Comparison of ENCODE assay signal across 14 cellular contexts in the genomic region with DNA sequence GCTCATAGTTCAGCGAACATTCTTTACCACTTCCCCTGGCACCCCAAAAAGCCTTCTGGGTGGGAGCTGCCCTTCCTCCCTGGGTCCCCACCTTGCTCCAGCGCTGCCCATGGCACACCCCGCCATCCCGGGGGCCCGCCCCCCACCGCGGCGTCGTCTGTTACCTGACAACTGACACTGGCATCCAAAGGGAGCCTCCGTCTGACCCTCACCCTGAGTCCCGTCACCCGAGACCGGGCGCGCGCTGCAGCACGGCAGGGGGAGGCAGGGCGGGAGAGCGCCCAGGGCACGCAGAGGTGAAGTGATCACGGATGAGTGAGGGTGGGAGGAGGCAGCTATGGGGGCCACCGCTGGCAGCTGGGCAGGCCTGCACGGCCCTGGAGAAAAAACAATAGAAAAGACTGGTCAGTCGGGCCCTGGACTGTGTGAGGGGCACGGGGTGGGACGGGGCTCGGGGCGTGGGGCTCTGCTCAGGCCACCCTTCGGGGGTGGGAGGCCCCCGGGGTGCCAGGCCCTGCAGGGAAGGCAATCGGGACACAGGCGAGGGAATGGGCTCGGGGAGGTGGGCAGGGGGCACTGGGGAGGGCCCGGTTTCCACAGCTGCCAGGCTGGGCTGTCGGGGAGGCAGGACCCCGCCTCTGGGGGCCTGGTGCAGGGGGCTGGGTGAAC. TPM values are rescaled to one million over a fixed set of nuclear protein-coding genes. Genes with fewer than 3 reads are reported as not detected.
DNase-seq lines count a peak whose midpoint lies in the region; ATAC-seq, FAIRE-seq and TF ChIP-seq lines count a peak whose summit lies in the region.
"Had no signal": no experiment of that assay in that cellular context is flagged by ENCODE, and none has a peak within 500 bp of the region (broad histone marks: within the 10 kb centered on the region; RNA-seq: fewer than 3 reads in every experiment).

No MANE protein-coding gene starts in this region.

- H3K27me3 Mint-ChIP-seq in activated naive CD4-positive, alpha-beta T cell treated with anti-CD3 and anti-CD28 coated beads, Interleukin-2, amount 50 U/mL, for 24 hours = no peaks in the 10 kb centered on the region
- H3K27me3 Mint-ChIP-seq in activated T-helper 1 cell treated with anti-CD3 and anti-CD28 coated beads, Interleukin-12 subunit alpha, Interleukin-12 subunit beta, Interleukin-2, Interleukin-4 antibody, amounts not matched to agents 30 ng/mL and 10 ng/mL and 1 ng/mL, durations not matched to agents 14 hours and 24 hours and 36 hours (ENCODE audit: insufficient read depth) = no peaks in the 10 kb centered on the region

- WGBS in thymus = 67% methylated on average over 36 of the region's 36 CpGs

- H3K9me1 ChIP-seq in keratinocyte (ENCODE audit: control insufficient read depth, extremely low read depth, insufficient read depth, low read length) = peaks cover 3% of the 10 kb centered on the region

- H3K9me3 ChIP-seq in keratinocyte (ENCODE audit: control insufficient read depth, low read depth, low read length) = no peaks in the 10 kb centered on the region
- H3K9me3 ChIP-seq in thymus (ENCODE audit: control insufficient read depth) = no peaks in the 10 kb centered on the region
- H3K9me3 ChIP-seq: ovary had no signal

- dilution Hi-C loops in keratinocyte (cut with MboI; ENCODE audit: extremely low pct_ligation_motif_present, low sequenced_read_pairs) = no loop called here

- intact Hi-C loops in activated T-helper 1 cell treated with anti-CD3 and anti-CD28 coated beads, Interleukin-12 subunit alpha, Interleukin-12 subunit beta, Interleukin-2, Interleukin-4 antibody, amounts not matched to agents 30 ng/mL and 10 ng/mL and 1 ng/mL, durations not matched to agents 14 hours and 24 hours and 36 hours (cut with micrococcal nuclease) = loop anchor here (10.0 kb wide), 1 partner anchor 183 kb away; no protein-coding TSS in a partner anchor

- FAIRE-seq in keratinocyte (lab: Jason Lieb, UNC) = no peak
- FAIRE-seq: H54 had no signal

- TF ChIP-seq CTCF in keratinocyte (optimal IDR thresholded peaks at IDR 0.05 in 1 of 3, IDR thresholded peaks at IDR 0.05 in 1 of 3, conservative IDR thresholded peaks at IDR 0.05 in 1 of 3; ENCODE audit: extremely low read depth in 1 of 3, insufficient read depth in 2 of 3, low read length in 3 of 3) = no peak

- no peak for ATAC-seq in HG02870 (IDR thresholded peaks at IDR 0.05; ENCODE audit: unreplicated experiment)
- ATAC-seq in GM18502 (IDR thresholded peaks at IDR 0.05; ENCODE audit: poor library complexity, unreplicated experiment) = no peak

- H3K4me1 ChIP-seq in keratinocyte (ENCODE audit: control insufficient read depth, extremely low read depth, insufficient read depth, low read length) (peaks cover 19% of the 10 kb centered on the region), thymus (ENCODE audit: control insufficient read depth, insufficient read depth, low read length) (peaks cover 5% of the 10 kb centered on the region)

- H3K36me3 ChIP-seq in keratinocyte (ENCODE audit: control insufficient read depth in 2 of 2, extremely low read depth in 1 of 2, insufficient read depth in 2 of 2, low read length in 2 of 2) (peaks cover 14% of the 10 kb centered on the region in 2 experiments), thymus (ENCODE audit: control insufficient read depth, insufficient read depth) (peaks cover 84% of the 10 kb centered on the region)
- H3K36me3 ChIP-seq: ovary had no signal

- no peak overlapping the region for H3K4me3 ChIP-seq in keratinocyte (ENCODE audit: control insufficient read depth in 2 of 3, extremely low read depth in 1 of 3, insufficient read depth in 2 of 3, low read depth in 1 of 3, low read length in 3 of 3)
- peak overlapping the region; percentile 8 for H3K4me3 ChIP-seq in thymus (ENCODE audit: low read length)
- H3K4me3 ChIP-seq: ovary had no signal

- H3K4me3 Mint-ChIP-seq in activated naive CD4-positive, alpha-beta T cell treated with anti-CD3 and anti-CD28 coated beads, Interleukin-2, amount 50 U/mL, for 24 hours = peak overlapping the region; percentile 54
- H3K4me3 Mint-ChIP-seq in activated T-helper 1 cell treated with anti-CD3 and anti-CD28 coated beads, Interleukin-12 subunit alpha, Interleukin-12 subunit beta, Interleukin-2, Interleukin-4 antibody, amounts not matched to agents 30 ng/mL and 10 ng/mL and 1 ng/mL, durations not matched to agents 14 hours and 24 hours and 36 hours = peak overlapping the region; percentile 83

- peaks cover 90% of the 10 kb centered on the region for H3K4me1 Mint-ChIP-seq in activated naive CD4-positive, alpha-beta T cell treated with anti-CD3 and anti-CD28 coated beads, Interleukin-2, amount 50 U/mL, for 24 hours
- H3K4me1 Mint-ChIP-seq in activated T-helper 1 cell treated with anti-CD3 and anti-CD28 coated beads, Interleukin-12 subunit alpha, Interleukin-12 subunit beta, Interleukin-2, Interleukin-4 antibody, amounts not matched to agents 30 ng/mL and 10 ng/mL and 1 ng/mL, durations not matched to agents 14 hours and 24 hours and 36 hours (ENCODE audit: low read depth) = peaks cover 89% of the 10 kb centered on the region

- no peak overlapping the region for H3K4me2 ChIP-seq in keratinocyte (ENCODE audit: control insufficient read depth, extremely low read depth, insufficient read depth, low read depth, low read length)

- no peaks in the 10 kb centered on the region for H3K9me3 Mint-ChIP-seq in activated naive CD4-positive, alpha-beta T cell treated with anti-CD3 and anti-CD28 coated beads, Interleukin-2, amount 50 U/mL, for 24 hours
- no peaks in the 10 kb centered on the region for H3K9me3 Mint-ChIP-seq in activated T-helper 1 cell treated with anti-CD3 and anti-CD28 coated beads, Interleukin-12 subunit alpha, Interleukin-12 subunit beta, Interleukin-2, Interleukin-4 antibody, amounts not matched to agents 30 ng/mL and 10 ng/mL and 1 ng/mL, durations not matched to agents 14 hours and 24 hours and 36 hours

- peaks cover 8% of the 10 kb centered on the region for H3K36me3 Mint-ChIP-seq in activated naive CD4-positive, alpha-beta T cell treated with anti-CD3 and anti-CD28 coated beads, Interleukin-2, amount 50 U/mL, for 24 hours
- H3K36me3 Mint-ChIP-seq in activated T-helper 1 cell treated with anti-CD3 and anti-CD28 coated beads, Interleukin-12 subunit alpha, Interleukin-12 subunit beta, Interleukin-2, Interleukin-4 antibody, amounts not matched to agents 30 ng/mL and 10 ng/mL and 1 ng/mL, durations not matched to agents 14 hours and 24 hours and 36 hours (ENCODE audit: low read depth) = peaks cover 27% of the 10 kb centered on the region

- DNase-seq in activated naive CD4-positive, alpha-beta T cell treated with anti-CD3 and anti-CD28 coated beads, Interleukin-2, amount 50 U/mL, for 16 hours = no peak
- no peak for DNase-seq in activated T-helper 1 cell treated with anti-CD3 and anti-CD28 coated beads, Interleukin-12 subunit alpha, Interleukin-12 subunit beta, Interleukin-2, Interleukin-4 antibody, amounts not matched to agents 30 ng/mL and 10 ng/mL and 1 ng/mL, durations not matched to agents 14 hours and 24 hours and 36 hours (ENCODE audit: low spot score)
- no peak for DNase-seq in keratinocyte (ENCODE audit: low read depth, low spot score)
- DNase-seq in NCI-H187 (lab: John Stamatoyannopoulos, UW) = no peak
- DNase-seq: NCI-H446; stimulated activated CD4-positive, alpha-beta T cell treated with anti-CD3 and anti-CD28 coated beads, Interleukin-2, amount 100 ng/mL, for 48 hours; substantia nigra had no signal

- H2AFZ ChIP-seq in keratinocyte (ENCODE audit: control insufficient read depth, low read length) = no peak overlapping the region

- peaks cover 93% of the 10 kb centered on the region for H3K79me2 ChIP-seq in keratinocyte (ENCODE audit: control insufficient read depth, insufficient read depth, low read length)

- no peaks in the 10 kb centered on the region for H4K20me1 ChIP-seq in keratinocyte (ENCODE audit: control insufficient read depth, extremely low read depth, insufficient read depth, low read length)

- H3K27ac Mint-ChIP-seq in activated naive CD4-positive, alpha-beta T cell treated with anti-CD3 and anti-CD28 coated beads, Interleukin-2, amount 50 U/mL, for 24 hours = peak overlapping the region; percentile 100
- peak overlapping the region; percentile 98 for H3K27ac Mint-ChIP-seq in activated T-helper 1 cell treated with anti-CD3 and anti-CD28 coated beads, Interleukin-12 subunit alpha, Interleukin-12 subunit beta, Interleukin-2, Interleukin-4 antibody, amounts not matched to agents 30 ng/mL and 10 ng/mL and 1 ng/mL, durations not matched to agents 14 hours and 24 hours and 36 hours

- H3K9ac ChIP-seq in keratinocyte (ENCODE audit: control insufficient read depth, extremely low read depth, insufficient read depth, low read length) = no peak overlapping the region

- H3K27me3 ChIP-seq in keratinocyte (ENCODE audit: control insufficient read depth, extremely low read depth, insufficient read depth, low read length) (no peaks in the 10 kb centered on the region), thymus (ENCODE audit: control insufficient read depth, insufficient read depth) (no peaks in the 10 kb centered on the region)
- H3K27me3 ChIP-seq: ovary had no signal

- H3K27ac ChIP-seq in keratinocyte (ENCODE audit: control insufficient read depth, insufficient read depth, low read length) = peak overlapping the region; percentile 16
- H3K27ac ChIP-seq in thymus (ENCODE audit: low read depth) = peak overlapping the region; percentile 72
- H3K27ac ChIP-seq: ovary had no signal

RNA-seq across cellular contexts. Expression of a gene that starts 40.7 kb away (rescaled TPM):
- total RNA-seq in activated T-helper 1 cell treated with anti-CD3 and anti-CD28 coated beads, Interleukin-12 subunit alpha, Interleukin-12 subunit beta, Interleukin-2, Interleukin-4 antibody, amounts not matched to agents 30 ng/mL and 10 ng/mL and 1 ng/mL, durations not matched to agents 14 hours and 24 hours and 36 hours = 43.5 and 45.4 TPM in 2 replicates
- polyA plus RNA-seq in keratinocyte (3.6 to 6.4 TPM (median 5.2 TPM) in 3 replicates), thymus (15.1 TPM)
- polyA plus RNA-seq in keratinocyte (2011; ENCODE audit: low read depth) = 2.3 TPM
- polyA plus RNA-seq in keratinocyte (2011; cell fraction: cytosol; rRNA removed) = 2.6 and 3.0 TPM in 2 replicates
- polyA plus RNA-seq in keratinocyte (2011; cell fraction: nucleus; rRNA removed) = 10.9 and 11.1 TPM in 2 replicates
- 3.9 and 7.8 TPM in 2 replicates for polyA plus RNA-seq in keratinocyte (2012; ENCODE audit: low replicate concordance)
- 6.5 to 9.3 TPM (median 8.7 TPM) in 3 replicates for polyA minus RNA-seq in keratinocyte
- polyA minus RNA-seq in keratinocyte (2011; cell fraction: cytosol; rRNA and poly(A)+ RNA removed) = 9.4 TPM
- 17.1 and 20.4 TPM in 2 replicates for polyA minus RNA-seq in keratinocyte (2011; cell fraction: nucleus; rRNA and poly(A)+ RNA removed)
- polyA plus RNA-seq: BJ had no signal
